1 cellular context compared by ENCODE assay signal in the genomic region with DNA sequence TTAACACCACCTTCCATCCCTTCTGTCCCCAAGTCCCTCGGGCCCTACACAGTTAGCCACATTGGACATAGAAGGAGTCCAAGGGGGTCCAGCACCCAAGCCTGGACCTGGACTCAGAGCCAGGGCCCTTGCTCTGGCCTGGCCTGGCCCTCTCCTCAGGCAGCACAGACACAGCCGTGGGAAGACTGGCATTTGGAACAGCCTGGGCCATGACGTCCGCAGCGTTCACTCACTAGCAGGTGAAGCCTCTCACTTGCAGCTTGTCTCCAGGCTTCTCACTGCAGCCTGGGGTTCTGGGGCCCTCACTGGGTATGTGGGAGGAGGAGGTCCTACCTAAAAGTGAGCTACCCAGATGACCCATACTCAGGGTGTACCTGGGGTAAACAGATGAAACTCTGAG.
TF ChIP-seq lines count a peak whose summit lies in the region.

No MANE protein-coding gene starts in this region.

TF ChIP-seq in H1, 55 proteins besides CTCF, POLR2A, EP300 and RAD21:
- TF ChIP-seq RFX5 (IDR thresholded peaks at IDR 0.05; ENCODE audit: borderline replicate concordance, low read depth, low read length) (no peak), TEAD4 (IDR thresholded peaks at IDR 0.05; ENCODE audit: low read depth, low read length) (no peak), RBBP5 (IDR thresholded peaks at IDR 0.05; ENCODE audit: borderline replicate concordance, low read depth, low read length) (no peak), HDAC2 (IDR thresholded peaks at IDR 0.05; ENCODE audit: borderline replicate concordance in 1 of 2, low read depth in 2 of 2, low read length in 2 of 2) (no peak), EZH2 (IDR thresholded peaks at IDR 0.05; ENCODE audit: low read depth, low read length, severe bottlenecking) (no peak), YY1 (IDR thresholded peaks at IDR 0.05; ENCODE audit: low read depth, low read length) (no peak), SP2 (IDR thresholded peaks at IDR 0.05; ENCODE audit: low read length) (no peak), ASH2L (IDR thresholded peaks at IDR 0.05; ENCODE audit: low read length) (no peak), CEBPB (IDR thresholded peaks at IDR 0.05; ENCODE audit: low read depth, low read length) (no peak), MAFK (IDR thresholded peaks at IDR 0.05; ENCODE audit: low read depth, low read length) (no peak), KDM5A (IDR thresholded peaks at IDR 0.05; ENCODE audit: low read length) (no peak), BCL11A (IDR thresholded peaks at IDR 0.05; ENCODE audit: low read depth in 2 of 2, low read length in 2 of 2) (no peak), SIX5 (IDR thresholded peaks at IDR 0.05; ENCODE audit: low read depth, low read length) (no peak), TCF12 (IDR thresholded peaks at IDR 0.05; ENCODE audit: low read depth, low read length) (no peak), TAF1 (IDR thresholded peaks at IDR 0.05; ENCODE audit: low read depth, low read length) (no peak)
- TF ChIP-seq, protein P1, sequence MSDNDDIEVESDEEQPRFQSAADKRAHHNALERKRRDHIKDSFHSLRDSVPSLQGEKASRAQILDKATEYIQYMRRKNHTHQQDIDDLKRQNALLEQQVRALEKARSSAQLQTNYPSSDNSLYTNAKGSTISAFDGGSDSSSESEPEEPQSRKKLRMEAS (IDR thresholded peaks at IDR 0.05), result no peak
- TF ChIP-seq, protein P2, sequence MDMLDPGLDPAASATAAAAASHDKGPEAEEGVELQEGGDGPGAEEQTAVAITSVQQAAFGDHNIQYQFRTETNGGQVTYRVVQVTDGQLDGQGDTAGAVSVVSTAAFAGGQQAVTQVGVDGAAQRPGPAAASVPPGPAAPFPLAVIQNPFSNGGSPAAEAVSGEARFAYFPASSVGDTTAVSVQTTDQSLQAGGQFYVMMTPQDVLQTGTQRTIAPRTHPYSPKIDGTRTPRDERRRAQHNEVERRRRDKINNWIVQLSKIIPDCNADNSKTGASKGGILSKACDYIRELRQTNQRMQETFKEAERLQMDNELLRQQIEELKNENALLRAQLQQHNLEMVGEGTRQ (IDR thresholded peaks at IDR 0.05; ENCODE audit: low read length), result no peak
TF ChIP-seq in H1: peak in this region for 0.
